8 cellular contexts compared by ENCODE assay signal in genomic region chr2:174341301-174341994, GRCh38. TPM values are rescaled to one million over a fixed set of nuclear protein-coding genes. Genes with fewer than 3 reads are reported as not detected.
DNase-seq lines count a peak whose midpoint lies in the region; ATAC-seq and TF ChIP-seq lines count a peak whose summit lies in the region.

No MANE protein-coding gene starts in this region.

- H3K4me3 ChIP-seq in CD4-positive, CD25-positive, alpha-beta regulatory T cell (ENCODE audit: low read depth, low read length): no peak overlapping the region
- H3K4me3 ChIP-seq in upper lobe of right lung: no peak overlapping the region

- peaks cover 63% of the 10 kb centered on the region for H3K4me1 ChIP-seq in CD4-positive, CD25-positive, alpha-beta regulatory T cell (ENCODE audit: control insufficient read depth, insufficient read depth, low read length, poor library complexity, severe bottlenecking)
- H3K4me1 ChIP-seq in upper lobe of right lung: peaks cover 27% of the 10 kb centered on the region

- no peaks in the 10 kb centered on the region for H3K36me3 ChIP-seq in CD4-positive, CD25-positive, alpha-beta regulatory T cell (ENCODE audit: control insufficient read depth, insufficient read depth, low read length)
- no peaks in the 10 kb centered on the region for H3K36me3 ChIP-seq in upper lobe of right lung

- H3K9me3 Mint-ChIP-seq in CD4-positive, CD25-positive, alpha-beta regulatory T cell: peaks cover 0 to 11% (median 0%) of the 10 kb centered on the region in 7 donors
- no peaks in the 10 kb centered on the region for H3K9me3 Mint-ChIP-seq in activated naive CD4-positive, alpha-beta T cell treated with anti-CD3 and anti-CD28 coated beads, Interleukin-2, amount 50 U/mL, for 72 hours

- H3K27me3 ChIP-seq in CD4-positive, CD25-positive, alpha-beta regulatory T cell (ENCODE audit: control insufficient read depth, insufficient read depth, low read length): peaks cover 54% of the 10 kb centered on the region
- H3K27me3 ChIP-seq in upper lobe of right lung: peaks cover 88% of the 10 kb centered on the region

- peak; percentile 76 to 89 (median 87) for DNase-seq in CD4-positive, CD25-positive, alpha-beta regulatory T cell
- DNase-seq in LHCN-M2 (ENCODE audit: low read depth) (peak; percentile 69), SKM-1 (lab: John Stamatoyannopoulos, UW; ENCODE audit: unreplicated experiment) (peak; percentile 65), Right ventricle myocardium inferior (ENCODE audit: missing footprints) (peak; percentile 95), posterior vena cava (ENCODE audit: low spot score) (peak; percentile 96), upper lobe of right lung (peak; percentile 94)
- peak; percentile 78 to 93 for DNase-seq in activated naive CD4-positive, alpha-beta T cell treated with anti-CD3 and anti-CD28 coated beads, Interleukin-2, amount 50 U/mL, for 72 hours (ENCODE audit: low spot score in 2 of 2)

- peak; percentile 81 to 85 for ATAC-seq in CD4-positive, CD25-positive, alpha-beta regulatory T cell (ENCODE audit: low read depth in 2 of 2)
- ATAC-seq in GM19438 (IDR thresholded peaks at IDR 0.05; ENCODE audit: low read depth, unreplicated experiment) (peak; percentile 48), Right ventricle myocardium inferior (peak; percentile 85), upper lobe of right lung (peak; percentile 94)
- ATAC-seq in activated naive CD4-positive, alpha-beta T cell treated with anti-CD3 and anti-CD28 coated beads, Interleukin-2, amount 50 U/mL, for 72 hours: peak; percentile 71 to 77

- intact Hi-C loops in Right ventricle myocardium inferior (cut with DNase I) (loop anchor here (5.0 to 10.0 kb wide), 5 partner anchors 184 to 939 kb away; no protein-coding TSS in a partner anchor), posterior vena cava (cut with DNase I) (loop anchor here (5.0 to 10.0 kb wide), 2 partner anchors 937 to 939 kb away; no protein-coding TSS in a partner anchor), upper lobe of right lung (cut with DNase I) (no loop called here)

- H3K27ac ChIP-seq in CD4-positive, CD25-positive, alpha-beta regulatory T cell (ENCODE audit: insufficient read depth, low read length, poor library complexity, severe bottlenecking): no peak overlapping the region
- no peak overlapping the region for H3K27ac ChIP-seq in upper lobe of right lung

- H3K4me1 Mint-ChIP-seq in CD4-positive, CD25-positive, alpha-beta regulatory T cell: peaks cover 26 to 43% (median 39%) of the 10 kb centered on the region in 4 donors

- H3K9me3 ChIP-seq in CD4-positive, CD25-positive, alpha-beta regulatory T cell (ENCODE audit: control insufficient read depth in 2 of 2, low read length in 2 of 2): peaks cover 0 to 1% of the 10 kb centered on the region in 2 experiments
- no peaks in the 10 kb centered on the region for H3K9me3 ChIP-seq in upper lobe of right lung

- peaks cover 71% of the 10 kb centered on the region for H3K27me3 Mint-ChIP-seq in CD4-positive, CD25-positive, alpha-beta regulatory T cell

- peaks cover 4% of the 10 kb centered on the region for H3K36me3 Mint-ChIP-seq in CD4-positive, CD25-positive, alpha-beta regulatory T cell
- peaks cover 0 to 6% of the 10 kb centered on the region in 2 donors for H3K36me3 Mint-ChIP-seq in activated naive CD4-positive, alpha-beta T cell treated with anti-CD3 and anti-CD28 coated beads, Interleukin-2, amount 50 U/mL, for 72 hours

- peak overlapping the region; percentile 20 to 97 (median 78) for H3K27ac Mint-ChIP-seq in CD4-positive, CD25-positive, alpha-beta regulatory T cell
- peak overlapping the region in 1 of 2 donors; percentile 95 for H3K27ac Mint-ChIP-seq in activated naive CD4-positive, alpha-beta T cell treated with anti-CD3 and anti-CD28 coated beads, Interleukin-2, amount 50 U/mL, for 72 hours

- peak overlapping the region; percentile 77 to 85 (median 82) for H3K4me3 Mint-ChIP-seq in CD4-positive, CD25-positive, alpha-beta regulatory T cell

- TF ChIP-seq CTCF in upper lobe of right lung (IDR thresholded peaks at IDR 0.05): peak; percentile 98

RNA-seq across cellular contexts. Expression of gene SP9, which starts 6.7 kb away (rescaled TPM):
- not detected for total RNA-seq in CD4-positive, CD25-positive, alpha-beta regulatory T cell
- polyA plus RNA-seq in CD4-positive, CD25-positive, alpha-beta regulatory T cell: not detected
- total RNA-seq in LHCN-M2 (2014; rRNA removed): 0.06 TPM in 1 of 2 replicates, not detected in the other
- 0.06 TPM for polyA plus RNA-seq in LHCN-M2 (2012)
- not detected for total RNA-seq in activated naive CD4-positive, alpha-beta T cell treated with anti-CD3 and anti-CD28 coated beads, Interleukin-2, amount 50 U/mL, for 72 hours
- total RNA-seq in Right ventricle myocardium inferior: not detected
- total RNA-seq in posterior vena cava: not detected
- not detected for total RNA-seq in upper lobe of right lung

RNA-seq across cellular contexts. Expression of gene SCRN3, which starts 54.1 kb away (rescaled TPM):
- total RNA-seq in CD4-positive, CD25-positive, alpha-beta regulatory T cell: 11.5 TPM
- polyA plus RNA-seq in CD4-positive, CD25-positive, alpha-beta regulatory T cell: 10 to 100 TPM; 10.0 to 12.8 (median 11.4) TPM
- total RNA-seq in LHCN-M2 (2014; rRNA removed) (25.2 and 31.1 TPM in 2 replicates), Right ventricle myocardium inferior (42.6 TPM), posterior vena cava (10 to 100 TPM; 19.3 to 21.8 TPM), upper lobe of right lung (20.0 TPM)
- polyA plus RNA-seq in LHCN-M2 (2012): 12.2 TPM
- total RNA-seq in activated naive CD4-positive, alpha-beta T cell treated with anti-CD3 and anti-CD28 coated beads, Interleukin-2, amount 50 U/mL, for 72 hours: 10 to 100 TPM; 11.0 to 16.0 TPM
